11 cellular contexts compared by ENCODE assay signal in the genomic region with DNA sequence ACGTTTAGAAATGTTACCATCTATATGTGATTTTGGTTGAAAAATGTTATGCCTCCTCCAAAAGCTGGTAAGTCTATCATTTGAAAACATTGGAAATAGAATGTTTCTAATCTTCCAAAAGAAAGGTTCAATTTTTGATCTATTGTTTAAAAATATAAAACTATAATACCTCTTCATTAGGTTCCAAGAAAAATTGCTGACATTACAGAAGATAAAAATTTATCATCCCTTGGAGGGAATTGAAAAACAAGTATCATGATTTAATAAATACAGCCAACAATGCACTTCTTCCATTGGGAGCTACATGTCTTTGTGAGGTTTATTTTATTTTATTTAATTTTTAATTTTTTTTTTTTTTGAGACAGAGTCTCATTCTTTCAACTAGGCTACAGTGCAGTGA.
"Had no signal": no experiment of that assay in that cellular context is flagged by ENCODE, and none has a peak within 500 bp of the region (broad histone marks: within the 10 kb centered on the region; RNA-seq: fewer than 3 reads in every experiment).

No MANE protein-coding gene starts in this region.

- ATAC-seq: GM23338, HCT116 had no signal

- DNase-seq: GM23248, GOT3, H7, H9, HCEC 1CT, HFFc6 had no signal

- H3K4me3 ChIP-seq: GM23248, GM23338, HAP-1 had no signal

- H3K4me2 ChIP-seq: GM23338 had no signal

- FAIRE-seq: H1, H54 had no signal

- H2AFZ ChIP-seq: GM23248, GM23338 had no signal

- H3K36me3 ChIP-seq: HAP-1 had no signal

- H3K9me3 ChIP-seq: HAP-1 had no signal

- H3K27ac ChIP-seq: GM23248 had no signal

- H3K9ac ChIP-seq: GM23248 had no signal
